Comparison of ENCODE assay signal across 6 cellular contexts in the genomic region with DNA sequence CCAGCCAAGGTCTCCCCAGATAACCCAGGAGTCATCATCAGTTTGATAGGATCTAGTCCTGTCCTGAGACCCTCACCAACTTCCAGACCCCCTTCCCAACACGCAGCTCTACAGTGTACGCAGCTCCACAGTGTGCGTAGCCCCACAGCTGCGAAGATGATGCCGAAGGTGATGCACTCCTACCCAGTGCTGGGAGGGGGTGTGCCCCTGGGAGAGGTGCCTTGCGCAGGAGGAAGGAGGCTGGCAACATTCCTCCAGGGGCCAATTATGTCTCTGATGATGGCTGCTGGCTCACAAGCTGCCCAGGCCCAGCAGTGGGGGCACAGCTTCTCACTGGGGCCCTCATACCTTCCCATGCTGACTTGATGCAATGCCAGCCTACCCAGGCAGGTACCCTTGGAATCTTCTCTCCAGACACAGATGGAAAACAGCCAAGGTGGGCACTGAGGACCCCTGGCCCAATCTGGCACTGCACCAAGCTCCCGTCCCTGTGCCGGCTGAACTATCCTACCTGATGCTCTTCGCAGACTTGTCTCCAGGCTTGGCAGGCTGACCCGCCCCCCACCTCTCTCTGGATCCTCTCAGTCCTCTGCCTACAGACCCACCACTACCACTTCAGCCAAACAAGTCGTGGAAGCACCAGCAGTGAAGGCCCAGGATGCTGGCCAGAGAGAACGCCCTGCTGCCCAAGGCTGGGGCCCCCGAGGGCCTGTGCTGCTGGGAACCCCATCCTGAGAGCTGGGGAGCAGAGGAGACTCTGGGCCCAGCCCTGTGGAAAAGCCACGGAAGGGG. TPM values are rescaled to one million over a fixed set of nuclear protein-coding genes. Genes with fewer than 3 reads are reported as not detected.
DNase-seq lines count a peak whose midpoint lies in the region; ATAC-seq and TF ChIP-seq lines count a peak whose summit lies in the region.

No MANE protein-coding gene starts in this region.

- peaks cover 2% of the 10 kb centered on the region for H3K9me3 Mint-ChIP-seq in activated CD8-positive, alpha-beta memory T cell treated with anti-CD3 and anti-CD28 coated beads, Interleukin-2, amount 10 ng/mL, durations not matched to agents 7 days and 5 days (ENCODE audit: low read depth)
- no peaks in the 10 kb centered on the region for H3K9me3 Mint-ChIP-seq in type B pancreatic cell

- peaks cover 14% of the 10 kb centered on the region for H3K4me1 Mint-ChIP-seq in activated CD8-positive, alpha-beta memory T cell treated with anti-CD3 and anti-CD28 coated beads, Interleukin-2, amount 10 ng/mL, durations not matched to agents 7 days and 5 days
- H3K4me1 Mint-ChIP-seq in type B pancreatic cell (ENCODE audit: unreplicated experiment): no peaks in the 10 kb centered on the region

- no peak overlapping the region for H3K27ac Mint-ChIP-seq in activated CD8-positive, alpha-beta memory T cell treated with anti-CD3 and anti-CD28 coated beads, Interleukin-2, amount 10 ng/mL, durations not matched to agents 7 days and 5 days
- no peak overlapping the region for H3K27ac Mint-ChIP-seq in type B pancreatic cell

- intact Hi-C loops in heart left ventricle (cut with DNase I): no loop called here

- DNase-seq in activated CD8-positive, alpha-beta memory T cell treated with anti-CD3 and anti-CD28 coated beads, Interleukin-2, amount 10 ng/mL, durations not matched to agents 7 days and 5 days: no peak
- DNase-seq in activated CD8-positive, alpha-beta memory T cell treated with anti-CD3 and anti-CD28 coated beads, Interleukin-2, amount 50 U/mL, for 48 hours: no peak
- DNase-seq in heart left ventricle (peak; percentile 19 to 50 (median 24)), type B pancreatic cell (ENCODE audit: extremely low spot score, unreplicated experiment) (no peak), activated gamma-delta T cell (lab: John Stamatoyannopoulos, UW) (no peak)

- no peak for ATAC-seq in activated CD8-positive, alpha-beta memory T cell treated with anti-CD3 and anti-CD28 coated beads, Interleukin-2, amount 10 ng/mL, durations not matched to agents 7 days and 5 days
- ATAC-seq in heart left ventricle (no peak), HG02885 (IDR thresholded peaks at IDR 0.05; ENCODE audit: poor library complexity, unreplicated experiment) (no peak)

- peak overlapping the region in 10 of 12 donors; percentile 29 to 86 (median 70) for H3K27ac ChIP-seq in heart left ventricle

- H3K27me3 ChIP-seq in heart left ventricle: no peaks in the 10 kb centered on the region

- 68 to 81% (median 77%) methylated on average over 6 to 14 of the region's 14 CpGs for whole genome bisulfite sequencing in heart left ventricle, 4 donors

- no peaks in the 10 kb centered on the region for H3K9me3 ChIP-seq in heart left ventricle

- no peak for TF ChIP-seq POLR2A in heart left ventricle (IDR thresholded peaks at IDR 0.05)

- H3K36me3 ChIP-seq in heart left ventricle: peaks cover 0 to 29% (median 14%) of the 10 kb centered on the region in 9 donors

- peaks cover 14% of the 10 kb centered on the region for H3K36me3 Mint-ChIP-seq in activated CD8-positive, alpha-beta memory T cell treated with anti-CD3 and anti-CD28 coated beads, Interleukin-2, amount 10 ng/mL, durations not matched to agents 7 days and 5 days
- H3K36me3 Mint-ChIP-seq in type B pancreatic cell: no peaks in the 10 kb centered on the region

- H3K4me3 Mint-ChIP-seq in activated CD8-positive, alpha-beta memory T cell treated with anti-CD3 and anti-CD28 coated beads, Interleukin-2, amount 10 ng/mL, durations not matched to agents 7 days and 5 days: peak overlapping the region; percentile 68
- H3K4me3 Mint-ChIP-seq in type B pancreatic cell: peak overlapping the region; percentile 83

- H3K4me1 ChIP-seq in heart left ventricle: peaks cover 0 to 31% (median 23%) of the 10 kb centered on the region in 12 donors

- H3K27me3 Mint-ChIP-seq in activated CD8-positive, alpha-beta memory T cell treated with anti-CD3 and anti-CD28 coated beads, Interleukin-2, amount 10 ng/mL, durations not matched to agents 7 days and 5 days: peaks cover 3% of the 10 kb centered on the region
- H3K27me3 Mint-ChIP-seq in type B pancreatic cell: no peaks in the 10 kb centered on the region

- peak overlapping the region in 10 of 12 donors; percentile 51 to 91 (median 70) for H3K4me3 ChIP-seq in heart left ventricle

- CTCF ChIA-PET in activated CD8-positive, alpha-beta memory T cell treated with anti-CD3 and anti-CD28 coated beads, Interleukin-2, amount 10 ng/mL, durations not matched to agents 7 days and 5 days (lab: Charles Lee): interaction anchor here (1.0 to 2.2 kb wide), 5 partner anchors 12 to 472 kb away, joined by 3 to 9 read pairs (median 6); partner anchors contain the start of genes PRPF6, PTK6, SAMD10 and UCKL1

- TF ChIP-seq CTCF in heart left ventricle (IDR thresholded peaks at IDR 0.05): no peak
- no peak for TF ChIP-seq CTCF in type B pancreatic cell (conservative IDR thresholded peaks at IDR 0.05)

RNA-seq across cellular contexts. Expression of gene ZNF512B, which starts 1.4 kb away (rescaled TPM):
- total RNA-seq in activated CD8-positive, alpha-beta memory T cell treated with anti-CD3 and anti-CD28 coated beads, Interleukin-2, amount 10 ng/mL, durations not matched to agents 7 days and 5 days: 10 to 100 TPM; 13.5 to 18.2 TPM
- total RNA-seq in heart left ventricle: 10 to 100 TPM in 8 of 9 donors, 1 to 10 TPM in 1; 7.3 to 15.9 (median 12.2) TPM
- polyA plus RNA-seq in heart left ventricle: 1 to 10 TPM; 7.7 to 9.3 TPM
- 34.7 and 40.8 TPM in 2 replicates for total RNA-seq in type B pancreatic cell (ENCODE audit: low replicate concordance)

RNA-seq across cellular contexts. Expression of gene SAMD10, which starts 11.1 kb away (rescaled TPM):
- total RNA-seq in activated CD8-positive, alpha-beta memory T cell treated with anti-CD3 and anti-CD28 coated beads, Interleukin-2, amount 10 ng/mL, durations not matched to agents 7 days and 5 days: 10 to 100 TPM; 26.0 to 33.4 TPM
- total RNA-seq in heart left ventricle (1 to 10 TPM; 3.1 to 6.3 (median 4.3) TPM), type B pancreatic cell (ENCODE audit: low replicate concordance) (7.4 and 16.9 TPM in 2 replicates)
- polyA plus RNA-seq in heart left ventricle: 1 to 10 TPM; 4.8 to 6.0 TPM

RNA-seq across cellular contexts. Expression of gene UCKL1, which starts 12.1 kb away (rescaled TPM):
- 10 to 100 TPM; 41.1 to 41.9 TPM for total RNA-seq in activated CD8-positive, alpha-beta memory T cell treated with anti-CD3 and anti-CD28 coated beads, Interleukin-2, amount 10 ng/mL, durations not matched to agents 7 days and 5 days
- total RNA-seq in heart left ventricle (10 to 100 TPM; 27.7 to 43.8 (median 37.5) TPM), type B pancreatic cell (ENCODE audit: low replicate concordance) (44.1 and 49.7 TPM in 2 replicates)
- polyA plus RNA-seq in heart left ventricle: 10 to 100 TPM; 27.7 to 49.7 TPM

RNA-seq across cellular contexts. Expression of gene PRPF6, which starts 12.6 kb away (rescaled TPM):
- total RNA-seq in activated CD8-positive, alpha-beta memory T cell treated with anti-CD3 and anti-CD28 coated beads, Interleukin-2, amount 10 ng/mL, durations not matched to agents 7 days and 5 days: 10 to 100 TPM; 77.5 to 80.6 TPM
- total RNA-seq in heart left ventricle: 10 to 100 TPM; 41.4 to 62.6 (median 47.6) TPM
- polyA plus RNA-seq in heart left ventricle: 10 to 100 TPM; 31.0 to 58.5 TPM
- 64.3 and 67.9 TPM in 2 replicates for total RNA-seq in type B pancreatic cell (ENCODE audit: low replicate concordance)

Comparison
In these comparisons a context has a peak if more than half of its experiments do, and no peak if none do; other contexts are left out.
1. DNase-seq: peak in heart left ventricle (5 of 5); none in activated CD8-positive, alpha-beta memory T cell treated with anti-CD3 and anti-CD28 coated beads, Interleukin-2, amount 10 ng/mL, durations not matched to agents 7 days and 5 days (single experiment), activated CD8-positive, alpha-beta memory T cell treated with anti-CD3 and anti-CD28 coated beads, Interleukin-2, amount 50 U/mL, for 48 hours (single experiment), type B pancreatic cell (single experiment) and activated gamma-delta T cell (single experiment).